Comparison of ENCODE assay signal across 18 cellular contexts in the genomic region with DNA sequence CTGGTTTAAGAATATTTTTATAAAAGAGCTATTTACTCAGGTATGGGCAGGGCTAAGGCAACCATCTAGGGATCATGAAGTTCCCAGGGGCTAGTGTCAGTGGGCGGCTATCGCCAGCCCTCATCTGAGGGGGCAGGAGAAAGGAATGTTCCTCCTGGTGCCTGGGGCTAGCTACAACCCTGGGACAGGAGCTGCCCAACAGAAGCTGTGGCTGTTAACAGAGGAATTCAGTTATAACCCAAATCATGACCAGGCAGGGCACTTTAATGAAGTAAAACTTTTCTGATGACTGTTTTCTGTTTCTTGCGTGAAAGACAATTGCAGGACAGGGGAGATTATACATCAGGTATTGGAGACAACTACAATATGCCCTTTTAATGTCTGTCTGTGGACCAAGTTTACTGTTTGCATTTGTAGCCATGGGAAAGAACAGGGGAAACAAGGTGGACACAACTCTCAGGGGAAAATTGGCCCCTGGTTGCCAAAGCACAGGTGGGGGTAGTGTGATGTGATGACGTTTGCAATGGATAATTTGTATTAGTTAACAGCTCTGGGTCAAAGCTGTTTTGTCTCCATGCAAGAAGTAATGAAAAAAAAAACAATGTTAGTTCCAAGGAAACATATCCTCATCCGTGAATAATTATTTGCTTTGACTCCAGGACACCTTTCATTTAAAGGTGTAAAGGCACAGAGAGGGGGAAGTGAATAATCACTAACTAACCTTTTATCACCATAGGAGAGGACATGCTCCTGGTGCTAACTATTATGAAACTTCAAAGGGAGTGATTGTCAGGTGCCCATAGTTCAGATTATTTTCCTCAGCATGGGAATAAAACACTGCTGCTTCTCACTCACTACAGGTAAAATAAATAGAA.
DNase-seq lines count a peak whose midpoint lies in the region; ATAC-seq and TF ChIP-seq lines count a peak whose summit lies in the region.
"Had no signal": no experiment of that assay in that cellular context is flagged by ENCODE, and none has a peak within 500 bp of the region (broad histone marks: within the 10 kb centered on the region; RNA-seq: fewer than 3 reads in every experiment).

No MANE protein-coding gene starts in this region.

- no peak overlapping the region for H2BK12ac ChIP-seq in trophoblast cell (ENCODE audit: low read length)

- H3K23ac ChIP-seq in trophoblast cell (ENCODE audit: low read length) = no peak overlapping the region

- peak; percentile 80 for ATAC-seq in GM23338
- ATAC-seq in HG03159 (IDR thresholded peaks at IDR 0.05; ENCODE audit: unreplicated experiment) = no peak
- ATAC-seq: left lobe of liver had no signal

- DNase-seq in GM23338 (ENCODE audit: low spot score) (peak; percentile 14), NCI-H345 treated with DMSO at 0.1 percent for 48 hours (lab: John Stamatoyannopoulos, UW; ENCODE audit: unreplicated experiment) (peak; percentile 59), ecto neural progenitor cell (ENCODE audit: low spot score) (peak; percentile 50), trophoblast cell (peak in 1 of 2 donors; percentile 7), vagina (ENCODE audit: extremely low spot score in 2 of 2) (no peak), RWPE1 (ENCODE audit: low spot score) (no peak), Caco-2 (no peak)
- DNase-seq: activated CD4-positive, alpha-beta T cell treated with anti-CD3 and anti-CD28 coated beads, Interleukin-2, amount 10 ng/mL, durations not matched to agents 7 days and 5 days; anterior cingulate cortex; colonic mucosa; hypothalamus; ovary; SIG-M5; stimulated activated CD4-positive, alpha-beta T cell treated with anti-CD3 and anti-CD28 coated beads, Interleukin-4, amount 100 ng/mL, for 24 hours had no signal

- H3K4me1 Mint-ChIP-seq in GM23338 (peaks cover 35% of the 10 kb centered on the region), Caco-2 (ENCODE audit: low read depth, unreplicated experiment) (peaks cover 8% of the 10 kb centered on the region)

- no peak overlapping the region for H2BK120ac ChIP-seq in trophoblast cell (ENCODE audit: insufficient read depth, low read length, poor library complexity)

- H3F3A ChIP-seq in GM23338 (replicated peaks; ENCODE audit: low read depth) = no peaks in the 10 kb centered on the region

- H3K4me3 Mint-ChIP-seq in GM23338 (no peak overlapping the region), Caco-2 (ENCODE audit: unreplicated experiment) (no peak overlapping the region)
- H3K4me3 Mint-ChIP-seq: activated CD4-positive, alpha-beta T cell treated with anti-CD3 and anti-CD28 coated beads, Interleukin-2, amount 10 ng/mL, durations not matched to agents 7 days and 5 days; T-helper 2 cell treated with Interferon-gamma antibody and Interleukin-4, amounts not matched to agents 5 μg/mL and 100 μg/mL, for 36 hours had no signal

- H3K27ac Mint-ChIP-seq in GM23338 = no peak overlapping the region
- no peak overlapping the region for H3K27ac Mint-ChIP-seq in Caco-2 (ENCODE audit: unreplicated experiment)
- H3K27ac Mint-ChIP-seq: activated CD4-positive, alpha-beta T cell treated with anti-CD3 and anti-CD28 coated beads, Interleukin-2, amount 10 ng/mL, durations not matched to agents 7 days and 5 days; T-helper 2 cell treated with Interferon-gamma antibody and Interleukin-4, amounts not matched to agents 5 μg/mL and 100 μg/mL, for 36 hours had no signal

- TF ChIP-seq POLR2A in vagina (IDR thresholded peaks at IDR 0.05) = no peak

- H3K27ac ChIP-seq in GM23338 (ENCODE audit: low read depth) (no peak overlapping the region), trophoblast cell (ENCODE audit: low read depth, low read length) (peak overlapping the region; percentile 8), vagina (no peak overlapping the region), RWPE1 (no peak overlapping the region)
- H3K27ac ChIP-seq: colonic mucosa, ovary had no signal

- H3K27me3 ChIP-seq in GM23338 (ENCODE audit: insufficient read depth) = no peaks in the 10 kb centered on the region
- H3K27me3 ChIP-seq in trophoblast cell (ENCODE audit: insufficient read depth, low read length) = no peaks in the 10 kb centered on the region
- no peaks in the 10 kb centered on the region for H3K27me3 ChIP-seq in vagina
- H3K27me3 ChIP-seq in Caco-2 (replicated peaks; ENCODE audit: control insufficient read depth, insufficient read depth, low read length) = no peaks in the 10 kb centered on the region
- H3K27me3 ChIP-seq: colonic mucosa, ovary had no signal

- intact Hi-C loops in vagina (cut with DNase I) = no loop called here
- intact Hi-C loops in Caco-2 (cut with micrococcal nuclease; ENCODE audit: unreplicated experiment) = no loop called here

- no peak overlapping the region for H4K8ac ChIP-seq in trophoblast cell (ENCODE audit: low read depth, low read length)

- H3K79me2 ChIP-seq in GM23338 (replicated peaks; ENCODE audit: insufficient read depth) (no peaks in the 10 kb centered on the region), trophoblast cell (ENCODE audit: control insufficient read depth, insufficient read depth, low read length, poor library complexity) (no peaks in the 10 kb centered on the region)

- H3K18ac ChIP-seq in trophoblast cell (ENCODE audit: low read length) = no peak overlapping the region

- no peak for TF ChIP-seq CTCF in GM23338 (conservative IDR thresholded peaks at IDR 0.05; ENCODE audit: low read depth in 2 of 2)
- no peak for TF ChIP-seq CTCF in vagina (IDR thresholded peaks at IDR 0.05)
- no peak for TF ChIP-seq CTCF in RWPE1 (conservative IDR thresholded peaks at IDR 0.05; ENCODE audit: low read depth)
- TF ChIP-seq CTCF in Caco-2 (IDR thresholded peaks at IDR 0.05; ENCODE audit: insufficient read depth in 1 of 2, low read depth in 1 of 2, low read length in 1 of 2, severe bottlenecking in 1 of 2, unreplicated experiment in 1 of 2) = no peak

- H2AFZ ChIP-seq in GM23338 (no peak overlapping the region), trophoblast cell (ENCODE audit: insufficient read depth, low read length, poor library complexity) (no peak overlapping the region)

- no peak overlapping the region for H3K4me3 ChIP-seq in GM23338
- no peak overlapping the region for H3K4me3 ChIP-seq in trophoblast cell (ENCODE audit: low read depth, low read length)
- no peak overlapping the region for H3K4me3 ChIP-seq in vagina
- no peak overlapping the region for H3K4me3 ChIP-seq in Caco-2 (ENCODE audit: low read depth, low read length)
- H3K4me3 ChIP-seq: colonic mucosa, ovary, skin epidermis had no signal

- H3K36me3 Mint-ChIP-seq in GM23338 (ENCODE audit: low read depth) = no peaks in the 10 kb centered on the region
- no peaks in the 10 kb centered on the region for H3K36me3 Mint-ChIP-seq in Caco-2 (ENCODE audit: insufficient read depth, unreplicated experiment)

- POLR2A ChIA-PET in RWPE1 (lab: Yijun Ruan, JAX; ENCODE audit: low non-redundant PET) = no interaction called here
- POLR2A ChIA-PET in Caco-2 (lab: Charles Lee) = no interaction called here

- H4K91ac ChIP-seq in trophoblast cell (ENCODE audit: low read depth, low read length) = no peak overlapping the region

- H3K9me3 ChIP-seq in trophoblast cell (ENCODE audit: insufficient read depth, low read depth, low read length) (no peaks in the 10 kb centered on the region), vagina (no peaks in the 10 kb centered on the region), Caco-2 (no peaks in the 10 kb centered on the region; the same call in 1 of the 2 replicates)
- H3K9me3 ChIP-seq: colonic mucosa, ovary had no signal

- H2BK5ac ChIP-seq in trophoblast cell (ENCODE audit: low read depth, low read length, poor library complexity) = no peak overlapping the region

- no peak overlapping the region for H3K9ac ChIP-seq in trophoblast cell (ENCODE audit: low read length)

- H3K27me3 Mint-ChIP-seq in GM23338 (ENCODE audit: insufficient read depth, low read depth, poor library complexity) = peaks cover 9% of the 10 kb centered on the region
- H3K27me3 Mint-ChIP-seq in Caco-2 (ENCODE audit: insufficient read depth, unreplicated experiment) = peaks cover 5% of the 10 kb centered on the region

- WGBS in trophoblast cell (ENCODE audit: extremely low coverage, insufficient coverage, insufficient read length) = no CpG with 5 or more reads among the region's 5 CpGs

- H3K4me1 ChIP-seq in GM23338 (ENCODE audit: insufficient read depth) (peaks cover 18% of the 10 kb centered on the region; the same call in 1 of the 2 replicates), trophoblast cell (ENCODE audit: control insufficient read depth in 1 of 2, insufficient read depth in 2 of 2, low read length in 2 of 2) (peaks cover 10 to 20% of the 10 kb centered on the region in 2 experiments), vagina (peaks cover 22% of the 10 kb centered on the region), Caco-2 (no peaks in the 10 kb centered on the region)
- H3K4me1 ChIP-seq: colonic mucosa had no signal

- CTCF ChIA-PET in RWPE1 (lab: Yijun Ruan, JAX) (no interaction called here), Caco-2 (lab: Charles Lee) (no interaction called here)

- H4K20me1 ChIP-seq in GM23338 (replicated peaks; ENCODE audit: insufficient read depth) = no peaks in the 10 kb centered on the region

- no peak overlapping the region for H2AK5ac ChIP-seq in trophoblast cell (ENCODE audit: low read length)

- H3K14ac ChIP-seq in trophoblast cell (ENCODE audit: low read length) = no peak overlapping the region

- no peak overlapping the region for H4K12ac ChIP-seq in trophoblast cell (ENCODE audit: low read depth, low read length)

- no TSS peak for BruUV-seq in Caco-2 (replicated peaks; lab: Mats Ljungman, UMichigan)

- H3K4me2 ChIP-seq in GM23338 = no peak overlapping the region
- H3K4me2 ChIP-seq in trophoblast cell (ENCODE audit: low read length) = peak overlapping the region; percentile 52

- no peaks in the 10 kb centered on the region for H3K9me2 ChIP-seq in GM23338 (ENCODE audit: insufficient read depth)

- H3K9me3 Mint-ChIP-seq in GM23338 (no peaks in the 10 kb centered on the region), Caco-2 (ENCODE audit: unreplicated experiment) (no peaks in the 10 kb centered on the region)
- H3K9me3 Mint-ChIP-seq: T-helper 2 cell treated with Interferon-gamma antibody and Interleukin-4, amounts not matched to agents 5 μg/mL and 100 μg/mL, for 36 hours had no signal

- H3K4ac ChIP-seq in trophoblast cell (ENCODE audit: low read depth, low read length) = no peak overlapping the region

- H3K36me3 ChIP-seq in GM23338 (ENCODE audit: insufficient read depth) (no peaks in the 10 kb centered on the region; the same call in 1 of the 2 replicates), trophoblast cell (ENCODE audit: control insufficient read depth in 1 of 2, insufficient read depth in 2 of 2, low read length in 2 of 2) (no peaks in the 10 kb centered on the region), vagina (no peaks in the 10 kb centered on the region), Caco-2 (ENCODE audit: control insufficient read depth, insufficient read depth, low read length) (no peaks in the 10 kb centered on the region; the same call in 1 of the 2 replicates)
- H3K36me3 ChIP-seq: colonic mucosa, ovary had no signal

- H3K79me1 ChIP-seq in trophoblast cell (ENCODE audit: low read length) = peaks cover 8% of the 10 kb centered on the region

TF ChIP-seq in GM23338, 12 proteins besides CTCF, POLR2A, EP300 and RAD21 (continues in another document):
- no peak for TF ChIP-seq EZH2phosphoT487 (IDR thresholded peaks at IDR 0.05; ENCODE audit: unreplicated experiment)

Comparison
In these comparisons a context has a peak if more than half of its experiments do, and no peak if none do; other contexts are left out.
1. DNase-seq: peak in GM23338 (single experiment), NCI-H345 treated with DMSO at 0.1 percent for 48 hours (single experiment) and ecto neural progenitor cell (single experiment); none in vagina (0 of 2), RWPE1 (single experiment) and Caco-2 (0 of 2).